9 cellular contexts compared by ENCODE assay signal in the genomic region with DNA sequence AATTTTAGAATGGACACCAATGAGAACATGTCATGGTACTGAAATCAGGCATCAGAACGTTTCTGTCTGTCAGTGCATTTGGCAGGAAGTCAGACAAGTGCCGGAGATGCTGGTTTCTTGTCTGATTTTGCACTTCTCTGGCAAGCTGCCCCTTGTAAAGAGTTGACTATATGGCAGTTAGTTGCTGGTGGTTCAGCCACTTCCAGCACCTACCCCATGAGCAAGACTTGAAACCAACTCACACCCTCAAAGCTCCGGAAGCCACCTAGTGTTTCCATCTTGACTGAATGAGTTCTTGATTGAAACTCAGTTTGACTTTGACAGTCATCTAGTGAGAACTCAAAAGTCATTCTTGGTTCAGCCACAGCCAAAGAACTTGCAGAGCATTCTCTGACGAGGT.
DNase-seq lines count a peak whose midpoint lies in the region; ATAC-seq and TF ChIP-seq lines count a peak whose summit lies in the region.
"Had no signal": no experiment of that assay in that cellular context is flagged by ENCODE, and none has a peak within 500 bp of the region (broad histone marks: within the 10 kb centered on the region; RNA-seq: fewer than 3 reads in every experiment).

No MANE protein-coding gene starts in this region.

- H3K9me3 Mint-ChIP-seq in T-cell, result no peaks in the 10 kb centered on the region
- H3K9me3 Mint-ChIP-seq in natural killer cell treated with Interleukin-12 subunit alpha and Interleukin-12 subunit beta and Interleukin-15 and Interleukin-18, amount 100 ng/mL, for 72 hours, result no peaks in the 10 kb centered on the region
- H3K9me3 Mint-ChIP-seq in stimulated activated naive CD8-positive, alpha-beta T cell treated with anti-CD3 and anti-CD28 coated beads, Interleukin-15, Interleukin-2, amounts not matched to agents 100 ng/mL and 50 ng/mL, for 24 hours, result peaks cover 4% of the 10 kb centered on the region

- H3K27me3 ChIP-seq in vagina, result no peaks in the 10 kb centered on the region

- H3K27ac Mint-ChIP-seq in T-cell, result peak overlapping the region; percentile 85 to 93
- H3K27ac Mint-ChIP-seq in natural killer cell treated with Interleukin-12 subunit alpha and Interleukin-12 subunit beta and Interleukin-15 and Interleukin-18, amount 100 ng/mL, for 72 hours, result peak overlapping the region in 1 of 2 donors; percentile 93
- peak overlapping the region; percentile 75 for H3K27ac Mint-ChIP-seq in stimulated activated naive CD8-positive, alpha-beta T cell treated with anti-CD3 and anti-CD28 coated beads, Interleukin-15, Interleukin-2, amounts not matched to agents 100 ng/mL and 50 ng/mL, for 24 hours

- no peaks in the 10 kb centered on the region for H3K9me3 ChIP-seq in vagina

- peaks cover 9% of the 10 kb centered on the region for H3K36me3 Mint-ChIP-seq in T-cell
- peaks cover 9% of the 10 kb centered on the region for H3K36me3 Mint-ChIP-seq in natural killer cell treated with Interleukin-12 subunit alpha and Interleukin-12 subunit beta and Interleukin-15 and Interleukin-18, amount 100 ng/mL, for 72 hours
- no peaks in the 10 kb centered on the region for H3K36me3 Mint-ChIP-seq in stimulated activated naive CD8-positive, alpha-beta T cell treated with anti-CD3 and anti-CD28 coated beads, Interleukin-15, Interleukin-2, amounts not matched to agents 100 ng/mL and 50 ng/mL, for 24 hours (ENCODE audit: low read depth)

- H3K4me1 ChIP-seq in vagina, result no peaks in the 10 kb centered on the region

- POLR2A ChIA-PET in T-cell (lab: Charles Lee), result interaction anchor here in 1 of 2 donors (0.6 kb wide), 1 partner anchor 65 kb away, joined by 4 read pairs; no protein-coding TSS in a partner anchor

- no peaks in the 10 kb centered on the region for H3K36me3 ChIP-seq in vagina

- peaks cover 33 to 46% (median 42%) of the 10 kb centered on the region in 3 donors for H3K4me1 Mint-ChIP-seq in T-cell
- H3K4me1 Mint-ChIP-seq in natural killer cell treated with Interleukin-12 subunit alpha and Interleukin-12 subunit beta and Interleukin-15 and Interleukin-18, amount 100 ng/mL, for 72 hours (ENCODE audit: low read depth in 2 of 2), result peaks cover 0 to 14% of the 10 kb centered on the region in 2 donors
- H3K4me1 Mint-ChIP-seq in stimulated activated naive CD8-positive, alpha-beta T cell treated with anti-CD3 and anti-CD28 coated beads, Interleukin-15, Interleukin-2, amounts not matched to agents 100 ng/mL and 50 ng/mL, for 24 hours (ENCODE audit: low read depth), result peaks cover 23% of the 10 kb centered on the region

- DNase-seq in T-cell (peak in 33 of 34 experiments; percentile 8 to 70 (median 38)), activated T-cell treated with anti-CD3 and anti-CD28 coated beads for 24 hours (ENCODE audit: low read depth) (peak; percentile 66), NCI-H1092 treated with DMSO at 0.1 percent for 48 hours (lab: John Stamatoyannopoulos, UW) (no peak), vagina (ENCODE audit: extremely low spot score in 2 of 2) (no peak)
- DNase-seq in natural killer cell treated with Interleukin-12 subunit alpha and Interleukin-12 subunit beta and Interleukin-15 and Interleukin-18, amount 100 ng/mL, for 72 hours (ENCODE audit: low spot score), result no peak
- DNase-seq: left cardiac atrium had no signal

- ATAC-seq in T-cell (replicated peaks in 1 of 4) (peak; percentile 92 to 99 (median 98)), GM18511 (IDR thresholded peaks at IDR 0.05; ENCODE audit: unreplicated experiment) (no peak)
- ATAC-seq in natural killer cell treated with Interleukin-12 subunit alpha and Interleukin-12 subunit beta and Interleukin-15 and Interleukin-18, amount 100 ng/mL, for 72 hours, result peak; percentile 52 to 98
- ATAC-seq: left cardiac atrium had no signal

- no peak overlapping the region for H3K4me3 ChIP-seq in vagina

- TF ChIP-seq CTCF in vagina (IDR thresholded peaks at IDR 0.05), result no peak

- CTCF ChIA-PET in T-cell (lab: Charles Lee), result no interaction called here

- intact Hi-C loops in vagina (cut with DNase I), result no loop called here

- no peak overlapping the region for H3K27ac ChIP-seq in vagina
- H3K27ac ChIP-seq: KMS-11 had no signal

- peak overlapping the region; percentile 39 to 68 (median 54) for H3K4me3 Mint-ChIP-seq in T-cell
- peak overlapping the region; percentile 81 for H3K4me3 Mint-ChIP-seq in natural killer cell treated with Interleukin-12 subunit alpha and Interleukin-12 subunit beta and Interleukin-15 and Interleukin-18, amount 100 ng/mL, for 72 hours
- peak overlapping the region; percentile 22 for H3K4me3 Mint-ChIP-seq in stimulated activated naive CD8-positive, alpha-beta T cell treated with anti-CD3 and anti-CD28 coated beads, Interleukin-15, Interleukin-2, amounts not matched to agents 100 ng/mL and 50 ng/mL, for 24 hours

- H3K27me3 Mint-ChIP-seq in T-cell, result no peaks in the 10 kb centered on the region
- H3K27me3 Mint-ChIP-seq in natural killer cell treated with Interleukin-12 subunit alpha and Interleukin-12 subunit beta and Interleukin-15 and Interleukin-18, amount 100 ng/mL, for 72 hours, result no peaks in the 10 kb centered on the region
- H3K27me3 Mint-ChIP-seq in stimulated activated naive CD8-positive, alpha-beta T cell treated with anti-CD3 and anti-CD28 coated beads, Interleukin-15, Interleukin-2, amounts not matched to agents 100 ng/mL and 50 ng/mL, for 24 hours, result no peaks in the 10 kb centered on the region

- TF ChIP-seq POLR2A in vagina (IDR thresholded peaks at IDR 0.05), result no peak

Comparison
In these comparisons a context has a peak if more than half of its experiments do, and no peak if none do; other contexts are left out.
1. DNase-seq: peak in T-cell (33 of 34) and activated T-cell treated with anti-CD3 and anti-CD28 coated beads for 24 hours (single experiment); none in natural killer cell treated with Interleukin-12 subunit alpha and Interleukin-12 subunit beta and Interleukin-15 and Interleukin-18, amount 100 ng/mL, for 72 hours (single experiment), NCI-H1092 treated with DMSO at 0.1 percent for 48 hours (single experiment) and vagina (0 of 2).
2. H3K4me3 Mint-ChIP-seq: peak in every context shown above with its lines; median percentile 81 in natural killer cell treated with Interleukin-12 subunit alpha and Interleukin-12 subunit beta and Interleukin-15 and Interleukin-18, amount 100 ng/mL, for 72 hours; 54 in T-cell; 22 in stimulated activated naive CD8-positive, alpha-beta T cell treated with anti-CD3 and anti-CD28 coated beads, Interleukin-15, Interleukin-2, amounts not matched to agents 100 ng/mL and 50 ng/mL, for 24 hours.